In the genomic region with DNA sequence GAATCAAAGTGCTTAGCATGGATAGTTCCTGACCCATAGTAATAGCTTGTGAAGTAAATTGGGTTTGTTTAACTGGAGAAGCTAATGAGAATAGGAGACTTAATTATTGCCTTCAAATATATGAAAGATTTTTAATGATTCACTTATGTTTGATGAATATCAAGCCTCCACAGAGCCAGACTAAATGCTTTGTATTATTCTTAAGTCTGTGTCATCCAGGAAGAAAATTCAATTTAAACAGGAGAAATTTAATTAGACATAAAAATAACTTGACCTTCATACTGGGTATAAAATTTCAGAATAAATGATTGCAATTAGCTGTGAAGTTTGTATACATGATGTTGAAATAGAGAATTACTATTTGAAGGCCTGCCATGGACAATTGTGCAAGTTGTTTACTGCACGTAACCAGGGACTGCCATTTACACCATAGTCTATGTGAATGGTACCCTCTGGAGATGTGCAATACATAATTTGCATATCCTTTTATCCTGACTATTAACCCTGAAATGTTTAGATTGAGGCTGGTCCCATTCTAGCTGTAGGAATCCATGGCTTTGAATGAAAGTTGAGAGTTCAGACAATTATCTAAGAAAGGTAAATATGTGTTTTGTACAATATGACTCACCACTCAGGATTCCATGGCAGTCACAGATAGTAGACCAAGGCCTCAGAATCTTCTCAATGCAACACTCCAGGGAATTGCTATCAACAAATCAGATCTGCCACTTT, we compare ENCODE assay signal across 19 cellular contexts.
DNase-seq lines count a peak whose midpoint lies in the region; ATAC-seq and TF ChIP-seq lines count a peak whose summit lies in the region.
"Had no signal": no experiment of that assay in that cellular context is flagged by ENCODE, and none has a peak within 500 bp of the region (broad histone marks: within the 10 kb centered on the region; RNA-seq: fewer than 3 reads in every experiment).

No MANE protein-coding gene starts in this region.

- DNase-seq in A673 (ENCODE audit: low spot score) (peak; percentile 47), HT-29 (ENCODE audit: low spot score) (peak; percentile 6), SK-N-SH (no peak), hepatocyte (ENCODE audit: low spot score) (peak; percentile 39), lower lobe of right lung (no peak), SKM-1 treated with dmso at 0.1 percent for 144 hours (lab: John Stamatoyannopoulos, UW; ENCODE audit: unreplicated experiment) (no peak)
- DNase-seq: activated gamma-delta T cell treated with Interleukin-2 at 50 U/mL for 16 hours; DMS79; endodermal cell; HFFc6; NCI-H2081 treated with DMSO at 0.1 percent for 48 hours; NK-92 treated with Interleukin-12 subunit alpha and Interleukin-12 subunit beta, amount 100 ng/mL, for 24 hours; nucleus accumbens; small intestine; WERI-Rb-1 had no signal

- H3K4me1 ChIP-seq in A673 (ENCODE audit: insufficient read depth, low read length, poor library complexity, severe bottlenecking), result peaks cover 4% of the 10 kb centered on the region
- peaks cover 0 to 8% of the 10 kb centered on the region in 2 experiments; a peak in 3 of 4 replicates for H3K4me1 ChIP-seq in SK-N-SH (ENCODE audit: control insufficient read depth in 1 of 2, insufficient read depth in 2 of 2, low read depth in 1 of 2, low read length in 1 of 2)
- H3K4me1 ChIP-seq in hepatocyte (ENCODE audit: insufficient read depth), result peaks cover 4% of the 10 kb centered on the region
- no peaks in the 10 kb centered on the region for H3K4me1 ChIP-seq in lower lobe of right lung
- H3K4me1 ChIP-seq: vagina had no signal

- CTCF ChIA-PET in A673 (lab: Charles Lee), result no interaction called here
- CTCF ChIA-PET in SK-N-SH (lab: Yijun Ruan, JAX), result no interaction called here

- H3K36me3 ChIP-seq in A673 (ENCODE audit: insufficient read depth, low read length, poor library complexity, severe bottlenecking), result no peaks in the 10 kb centered on the region
- no peaks in the 10 kb centered on the region for H3K36me3 ChIP-seq in SK-N-SH (replicated peaks in 1 of 2; ENCODE audit: control insufficient read depth in 1 of 2, insufficient read depth in 2 of 2, low read length in 1 of 2)
- no peaks in the 10 kb centered on the region for H3K36me3 ChIP-seq in hepatocyte (replicated peaks; ENCODE audit: insufficient read depth, low read depth)
- H3K36me3 ChIP-seq in lower lobe of right lung, result no peaks in the 10 kb centered on the region
- H3K36me3 ChIP-seq: vagina, WERI-Rb-1 had no signal

- POLR2A ChIA-PET in A673 (lab: Charles Lee; ENCODE audit: low non-redundant PET), result no interaction called here
- POLR2A ChIA-PET in SK-N-SH (lab: Yijun Ruan, JAX), result no interaction called here

- no peak for TF ChIP-seq RAD21 in SK-N-SH (IDR thresholded peaks at IDR 0.05; ENCODE audit: low read length)

- H3K27me3 ChIP-seq in A673 (replicated peaks; ENCODE audit: insufficient read depth, low read depth, low read length, poor library complexity) (no peaks in the 10 kb centered on the region), SK-N-SH (ENCODE audit: insufficient read depth) (no peaks in the 10 kb centered on the region), hepatocyte (no peaks in the 10 kb centered on the region), lower lobe of right lung (ENCODE audit: low read depth) (no peaks in the 10 kb centered on the region)
- H3K27me3 ChIP-seq: vagina had no signal

- intact Hi-C loops in A673 (cut with micrococcal nuclease; ENCODE audit: unreplicated experiment) (no loop called here), lower lobe of right lung (cut with DNase I) (no loop called here)

- no peak for ATAC-seq in lower lobe of right lung
- ATAC-seq in HG03280 (IDR thresholded peaks at IDR 0.05; ENCODE audit: unreplicated experiment), result no peak
- no peak for ATAC-seq in GM18511 (IDR thresholded peaks at IDR 0.05; ENCODE audit: unreplicated experiment)

- H3K9me2 ChIP-seq in SK-N-SH (no peaks in the 10 kb centered on the region), hepatocyte (replicated peaks; ENCODE audit: insufficient read depth) (no peaks in the 10 kb centered on the region)

- H2AFZ ChIP-seq in SK-N-SH (ENCODE audit: low read depth) (no peak overlapping the region), hepatocyte (no peak overlapping the region)

- H3K9me3 ChIP-seq in A673 (ENCODE audit: low read depth, low read length, poor library complexity, severe bottlenecking) (no peaks in the 10 kb centered on the region), SK-N-SH (no peaks in the 10 kb centered on the region), hepatocyte (ENCODE audit: low read depth) (no peaks in the 10 kb centered on the region), lower lobe of right lung (no peaks in the 10 kb centered on the region)
- H3K9me3 ChIP-seq: vagina had no signal

- H3K4me2 ChIP-seq in SK-N-SH (no peak overlapping the region), hepatocyte (no peak overlapping the region)

- H4K20me1 ChIP-seq in SK-N-SH (ENCODE audit: insufficient read depth), result no peaks in the 10 kb centered on the region
- no peaks in the 10 kb centered on the region for H4K20me1 ChIP-seq in hepatocyte (ENCODE audit: insufficient read depth, poor library complexity, severe bottlenecking)

- TF ChIP-seq CTCF in A673 (conservative IDR thresholded peaks at IDR 0.05; ENCODE audit: low read depth, low read length), result no peak
- no peak for TF ChIP-seq CTCF in SK-N-SH (IDR thresholded peaks at IDR 0.05)
- TF ChIP-seq CTCF in hepatocyte (IDR thresholded peaks at IDR 0.05; ENCODE audit: poor library complexity), result no peak
- TF ChIP-seq CTCF in lower lobe of right lung (IDR thresholded peaks at IDR 0.05), result no peak

- H3K79me2 ChIP-seq in SK-N-SH (ENCODE audit: insufficient read depth), result no peaks in the 10 kb centered on the region
- no peaks in the 10 kb centered on the region for H3K79me2 ChIP-seq in hepatocyte

- no peak overlapping the region for H3K9ac ChIP-seq in SK-N-SH

- H3K27ac ChIP-seq in A673 (ENCODE audit: low read depth, low read length, poor library complexity, severe bottlenecking), result no peak overlapping the region
- H3K27ac ChIP-seq in SK-N-SH (ENCODE audit: low read depth in 2 of 2, low read length in 1 of 2), result no peak overlapping the region
- no peak overlapping the region for H3K27ac ChIP-seq in hepatocyte
- H3K27ac ChIP-seq in lower lobe of right lung, result no peak overlapping the region
- H3K27ac ChIP-seq: SK-N-MC, vagina, WERI-Rb-1 had no signal

- 86% methylated on average over 1 of the region's 1 CpG for WGBS in SK-N-SH (ENCODE audit: low lambda C conversion rate)
- 63% methylated on average over 1 of the region's 1 CpG for WGBS in hepatocyte (ENCODE audit: low lambda C conversion rate, missing lambda C conversion rate)

- no TSS peak for BruUV-seq in A673 (replicated peaks; lab: Mats Ljungman, UMichigan)

- H3F3A ChIP-seq in SK-N-SH (replicated peaks; ENCODE audit: insufficient read depth), result peaks cover 6% of the 10 kb centered on the region

- no peak for TF ChIP-seq EP300 in SK-N-SH (IDR thresholded peaks at IDR 0.05; ENCODE audit: borderline replicate concordance in 1 of 2, low read depth in 1 of 2, low read length in 1 of 2)

- H3K4me3 ChIP-seq in A673 (ENCODE audit: low read depth, low read length, poor library complexity, severe bottlenecking) (no peak overlapping the region), SK-N-SH (ENCODE audit: low read depth in 2 of 2, low read length in 1 of 2) (no peak overlapping the region), hepatocyte (no peak overlapping the region), lower lobe of right lung (no peak overlapping the region)
- H3K4me3 ChIP-seq: SK-N-MC, vagina had no signal

TF ChIP-seq in SK-N-SH, 30 proteins besides CTCF, POLR2A, EP300 and RAD21:
- TF ChIP-seq NRF1 (IDR thresholded peaks at IDR 0.05; ENCODE audit: low read depth, low read length) (no peak), RXRA (IDR thresholded peaks at IDR 0.05; ENCODE audit: borderline replicate concordance, low read depth) (0 out of 2 replicates have a peak, but pooled peaks have one; percentile 25), FOXJ3 (CRISPR knock-in tag; IDR thresholded peaks at IDR 0.05) (no peak), FOSL2 (IDR thresholded peaks at IDR 0.05; ENCODE audit: borderline replicate concordance, low read depth) (peak; percentile 60; the same call in 1 of the 2 replicates), TEAD4 (IDR thresholded peaks at IDR 0.05; ENCODE audit: borderline replicate concordance, insufficient read depth) (0 out of 2 replicates have a peak, but pooled peaks have one; percentile 28), JUND (IDR thresholded peaks at IDR 0.05) (peak; percentile 68; the same call in 1 of the 2 replicates)

Comparison
In these comparisons a context has a peak if more than half of its experiments do, and no peak if none do; other contexts are left out.
1. DNase-seq: peak in A673 (single experiment), HT-29 (single experiment) and hepatocyte (single experiment); none in SK-N-SH (single experiment), lower lobe of right lung (single experiment) and SKM-1 treated with dmso at 0.1 percent for 144 hours (single experiment).